Comparison of ENCODE assay signal across 20 cellular contexts in genomic region chr1:25573961-25574360, GRCh38.
"Had no signal": no experiment of that assay in that cellular context is flagged by ENCODE, and none has a peak within 500 bp of the region (broad histone marks: within the 10 kb centered on the region; RNA-seq: fewer than 3 reads in every experiment).

No MANE protein-coding gene starts in this region.

- H3K27me3 Mint-ChIP-seq: activated naive CD8-positive, alpha-beta T cell treated with anti-CD3 and anti-CD28 coated beads for 36 hours had no signal

- ATAC-seq: heart left ventricle had no signal

- H3K9me3 ChIP-seq: breast epithelium, heart left ventricle, left ventricle myocardium inferior, pancreas, stomach, thoracic aorta had no signal

- H3K9me3 Mint-ChIP-seq: activated CD4-positive, alpha-beta memory T cell treated with anti-CD3 and anti-CD28 coated beads, Interleukin-2, amount 10 ng/mL, durations not matched to agents 7 days and 5 days; activated naive CD8-positive, alpha-beta T cell treated with anti-CD3 and anti-CD28 coated beads for 36 hours; dendritic cell treated with granulocyte-macrophage colony-stimulating factor and Interleukin-4, amounts not matched to agents 40 ng/mL and 50 ng/mL, for 4 days; T-helper 1 cell treated with Interleukin-12 subunit alpha and Interleukin-12 subunit beta and Interleukin-4 antibody, amounts not matched to agents 30 μg/mL and 1 μg/mL, for 36 hours had no signal

- H3K27ac ChIP-seq: epithelial cell of prostate, heart left ventricle, left ventricle myocardium inferior, pancreas, thoracic aorta had no signal

- H3K36me3 ChIP-seq: breast epithelium, heart left ventricle, left ventricle myocardium inferior, pancreas, stomach, thoracic aorta had no signal

- H3K27me3 ChIP-seq: breast epithelium, heart left ventricle, pancreas, stomach had no signal

- H3K4me1 ChIP-seq: pancreas had no signal

- H3K27ac Mint-ChIP-seq: activated CD4-positive, alpha-beta memory T cell treated with anti-CD3 and anti-CD28 coated beads, Interleukin-2, amount 10 ng/mL, durations not matched to agents 7 days and 5 days; activated naive CD8-positive, alpha-beta T cell treated with anti-CD3 and anti-CD28 coated beads for 36 hours; dendritic cell treated with granulocyte-macrophage colony-stimulating factor and Interleukin-4, amounts not matched to agents 40 ng/mL and 50 ng/mL, for 4 days; T-helper 1 cell treated with Interleukin-12 subunit alpha and Interleukin-12 subunit beta and Interleukin-4 antibody, amounts not matched to agents 30 μg/mL and 1 μg/mL, for 36 hours had no signal

- DNase-seq: activated CD4-positive, alpha-beta memory T cell treated with anti-CD3 and anti-CD28 coated beads, Interleukin-2, amount 10 ng/mL, durations not matched to agents 7 days and 5 days; activated CD4-positive, alpha-beta T cell treated with anti-CD3 and anti-CD28 coated beads for 4 hours; activated effector memory CD4-positive, alpha-beta T cell treated with anti-CD3 and anti-CD28 coated beads, Interleukin-2, amount 50 U/mL, for 16 hours; activated naive CD8-positive, alpha-beta T cell treated with anti-CD3 and anti-CD28 coated beads for 36 hours; activated T-cell treated with anti-CD3 and anti-CD28 coated beads, Interleukin-2, amount 50 U/mL, for 48 hours; aorta; cerebellar nuclear complex; effector memory CD4-positive, alpha-beta T cell; left ventricle myocardium inferior; mesendoderm; stimulated activated CD4-positive, alpha-beta T cell treated with anti-CD3 and anti-CD28 coated beads, Interleukin-12 subunit alpha, Interleukin-12 subunit beta, amount 100 ng/mL, for 4 hours; stimulated activated CD4-positive, alpha-beta T cell treated with anti-CD3 and anti-CD28 coated beads, Interleukin-2, amount 100 ng/mL, for 24 hours; stomach had no signal

- H3K36me3 Mint-ChIP-seq: activated naive CD8-positive, alpha-beta T cell treated with anti-CD3 and anti-CD28 coated beads for 36 hours had no signal

- H3K4me3 Mint-ChIP-seq: activated CD4-positive, alpha-beta memory T cell treated with anti-CD3 and anti-CD28 coated beads, Interleukin-2, amount 10 ng/mL, durations not matched to agents 7 days and 5 days; dendritic cell treated with granulocyte-macrophage colony-stimulating factor and Interleukin-4, amounts not matched to agents 40 ng/mL and 50 ng/mL, for 4 days; T-helper 1 cell treated with Interleukin-12 subunit alpha and Interleukin-12 subunit beta and Interleukin-4 antibody, amounts not matched to agents 30 μg/mL and 1 μg/mL, for 36 hours had no signal

- H3K4me3 ChIP-seq: heart left ventricle, left ventricle myocardium inferior, pancreas, stomach, thoracic aorta had no signal
